Comparison of ENCODE assay signal across 8 cellular contexts in the genomic region with DNA sequence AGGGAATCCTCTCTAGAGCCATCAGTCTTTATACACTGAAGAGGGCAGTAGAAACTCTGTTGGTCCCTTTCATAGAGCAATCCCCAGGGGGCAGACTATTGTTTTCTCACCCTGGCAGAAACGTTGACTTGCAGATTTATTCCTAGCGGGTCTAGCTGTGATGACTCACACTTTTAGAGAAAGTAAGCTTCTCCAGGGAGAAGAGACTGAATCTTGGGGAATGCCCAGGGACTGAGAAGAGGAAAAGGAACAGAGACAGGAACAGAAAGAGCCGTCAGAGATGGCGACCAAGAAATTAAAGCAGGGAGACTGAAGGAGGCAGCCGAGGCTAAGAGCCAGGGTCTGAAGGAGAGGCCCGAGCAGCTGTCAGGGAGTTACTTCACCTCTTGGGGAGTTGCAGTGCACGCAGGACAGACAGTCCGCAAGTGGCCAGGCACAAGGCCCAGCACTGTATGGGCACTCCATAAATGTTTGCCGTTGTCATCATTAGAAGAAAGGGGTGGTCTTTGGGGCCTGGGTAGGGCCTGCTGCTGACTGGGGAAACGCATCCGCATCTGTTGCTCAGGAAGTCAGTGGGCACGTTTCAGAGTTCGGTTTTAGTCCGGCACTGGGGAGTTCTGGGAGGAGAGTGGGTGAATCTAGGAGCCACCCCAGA. TPM values are rescaled to one million over a fixed set of nuclear protein-coding genes. Genes with fewer than 3 reads are reported as not detected.
DNase-seq lines count a peak whose midpoint lies in the region; ATAC-seq and TF ChIP-seq lines count a peak whose summit lies in the region.

No MANE protein-coding gene starts in this region.

- intact Hi-C loops in Caco-2 (cut with micrococcal nuclease; ENCODE audit: unreplicated experiment), result loop anchor here (1.0 kb wide), 2 partner anchors 13 to 142 kb away; no protein-coding TSS in a partner anchor

- 0 out of 2 replicates have a peak, but pooled peaks cover 5% of the 10 kb centered on the region for H3F3A ChIP-seq in SU-DHL-6 (ENCODE audit: insufficient read depth)

- ATAC-seq in GM19372 (IDR thresholded peaks at IDR 0.05; ENCODE audit: low read depth, unreplicated experiment), result peak; percentile 67
- ATAC-seq in HG02588 (IDR thresholded peaks at IDR 0.05; ENCODE audit: unreplicated experiment), result no peak

- H4K20me1 ChIP-seq in KMS-11 (ENCODE audit: insufficient read depth) (no peaks in the 10 kb centered on the region), SU-DHL-6 (ENCODE audit: low read depth, low read length) (no peaks in the 10 kb centered on the region)

- BruUV-seq in Caco-2 (replicated peaks; lab: Mats Ljungman, UMichigan), result no TSS peak

- TF ChIP-seq CTCF in Caco-2 (IDR thresholded peaks at IDR 0.05; ENCODE audit: insufficient read depth in 1 of 2, low read depth in 1 of 2, low read length in 1 of 2, severe bottlenecking in 1 of 2, unreplicated experiment in 1 of 2) (peak; percentile 61 to 87), KMS-11 (conservative IDR thresholded peaks at IDR 0.05; ENCODE audit: low read depth, low read length) (peak; percentile 56), SU-DHL-6 (IDR thresholded peaks at IDR 0.05; ENCODE audit: insufficient read depth, low read length, poor library complexity, severe bottlenecking) (peak; percentile 46)

- H3K27ac Mint-ChIP-seq in Caco-2 (ENCODE audit: unreplicated experiment) (peak overlapping the region; percentile 88), immature natural killer cell (peak overlapping the region; percentile 78 to 97 (median 95))

- POLR2A ChIA-PET in Caco-2 (lab: Charles Lee), result interaction anchor here (0.5 to 1.6 kb wide), 7 partner anchors 11 to 211 kb away, joined by 3 to 8 read pairs (median 5); partner anchors contain the start of genes GAPDH, LTBR and VAMP1

- H3K9me3 ChIP-seq in Caco-2 (no peaks in the 10 kb centered on the region), SU-DHL-6 (ENCODE audit: insufficient read depth, low read length) (no peaks in the 10 kb centered on the region)

- H3K4me1 ChIP-seq in Caco-2, result peaks cover 20% of the 10 kb centered on the region
- H3K4me1 ChIP-seq in KMS-11 (ENCODE audit: low read depth, poor library complexity, severe bottlenecking), result peaks cover 12% of the 10 kb centered on the region

- peaks cover 4% of the 10 kb centered on the region for H3K36me3 ChIP-seq in Caco-2 (ENCODE audit: control insufficient read depth, insufficient read depth, low read length)
- H3K36me3 ChIP-seq in KMS-11 (ENCODE audit: insufficient read depth), result no peaks in the 10 kb centered on the region
- no peaks in the 10 kb centered on the region for H3K36me3 ChIP-seq in SU-DHL-6 (ENCODE audit: low read length)

- CTCF ChIA-PET in Caco-2 (lab: Charles Lee), result interaction anchor here (0.8 to 1.7 kb wide), 16 partner anchors 11 to 147 kb away, joined by 3 to 17 read pairs (median 4); partner anchors contain the start of genes TNFRSF1A and VAMP1

- DNase-seq in Caco-2, result peak; percentile 70 to 80
- DNase-seq in central memory CD4-positive, alpha-beta T cell, result peak; percentile 44
- DNase-seq in immature natural killer cell, result peak; percentile 59 to 67 (median 63)
- DNase-seq in smooth muscle cell of the brain vasculature (ENCODE audit: low read depth, low spot score), result peak; percentile 94

- H3K4me3 ChIP-seq in Caco-2 (ENCODE audit: low read depth, low read length), result no peak overlapping the region
- H3K4me3 ChIP-seq in KMS-11 (IDR thresholded peaks at IDR 0.05; ENCODE audit: insufficient read depth, low read depth, low read length), result no peak overlapping the region
- H3K4me3 ChIP-seq in SU-DHL-6 (ENCODE audit: insufficient read depth, low read length, poor library complexity, severe bottlenecking), result no peak overlapping the region

- H3K36me3 Mint-ChIP-seq in Caco-2 (ENCODE audit: insufficient read depth, unreplicated experiment) (peaks cover 72% of the 10 kb centered on the region), immature natural killer cell (peaks cover 0 to 6% (median 4%) of the 10 kb centered on the region in 3 donors)

- H3K9ac ChIP-seq in KMS-11, result peak overlapping the region; percentile 16; the same call in 1 of the 2 replicates
- no peak overlapping the region for H3K9ac ChIP-seq in SU-DHL-6 (ENCODE audit: low read length)

- no peaks in the 10 kb centered on the region for H3K27me3 ChIP-seq in Caco-2 (replicated peaks; ENCODE audit: control insufficient read depth, insufficient read depth, low read length)
- H3K27me3 ChIP-seq in KMS-11 (ENCODE audit: insufficient read depth, low read depth), result no peaks in the 10 kb centered on the region; the same call in 1 of the 2 replicates
- no peaks in the 10 kb centered on the region for H3K27me3 ChIP-seq in SU-DHL-6 (ENCODE audit: low read length)

- H2AFZ ChIP-seq in KMS-11 (ENCODE audit: low read depth) (peak overlapping the region; percentile 43; the same call in 1 of the 2 replicates), SU-DHL-6 (ENCODE audit: low read depth, low read length, severe bottlenecking) (peak overlapping the region; percentile 47)

- H3K27ac ChIP-seq in KMS-11 (peak overlapping the region; percentile 42; the same call in 1 of the 2 replicates), SU-DHL-6 (ENCODE audit: low read depth, low read length) (no peak overlapping the region)

- H3K79me2 ChIP-seq in KMS-11 (ENCODE audit: insufficient read depth, low read depth), result no peaks in the 10 kb centered on the region
- H3K79me2 ChIP-seq in SU-DHL-6 (ENCODE audit: insufficient read depth, low read length), result no peaks in the 10 kb centered on the region

- H3K9me2 ChIP-seq in SU-DHL-6 (replicated peaks; ENCODE audit: insufficient read depth, low read length), result no peaks in the 10 kb centered on the region

- H3K4me2 ChIP-seq in KMS-11 (peak overlapping the region; percentile 46), SU-DHL-6 (ENCODE audit: low read depth, low read length, poor library complexity, severe bottlenecking) (no peak overlapping the region)

- H3K27me3 Mint-ChIP-seq in Caco-2 (ENCODE audit: insufficient read depth, unreplicated experiment) (no peaks in the 10 kb centered on the region), immature natural killer cell (ENCODE audit: low read depth in 3 of 3) (peaks cover 0 to 4% (median 0%) of the 10 kb centered on the region in 3 donors)

- H3K9me3 Mint-ChIP-seq in Caco-2 (ENCODE audit: unreplicated experiment), result no peaks in the 10 kb centered on the region
- no peaks in the 10 kb centered on the region for H3K9me3 Mint-ChIP-seq in immature natural killer cell

- H3K4me1 Mint-ChIP-seq in Caco-2 (ENCODE audit: low read depth, unreplicated experiment), result peaks cover 19% of the 10 kb centered on the region
- H3K4me1 Mint-ChIP-seq in immature natural killer cell, result peaks cover 69 to 74% of the 10 kb centered on the region in 2 donors

- H3K4me3 Mint-ChIP-seq in Caco-2 (ENCODE audit: unreplicated experiment) (no peak overlapping the region), immature natural killer cell (peak overlapping the region; percentile 79 to 91 (median 82))

RNA-seq across cellular contexts. Expression of gene PLEKHG6, which starts 13.0 kb away (rescaled TPM):
- total RNA-seq in Caco-2 (2022), result 109 and 123 TPM in 2 replicates
- polyA plus RNA-seq in immature natural killer cell, result under 1 TPM in 2 of 3 donors, not detected in 1; 0.19 to 0.61 TPM

RNA-seq across cellular contexts. Expression of gene TNFRSF1A, which starts 18.4 kb away (rescaled TPM):
- total RNA-seq in Caco-2 (2022), result 79.0 and 79.4 TPM in 2 replicates
- 10 to 100 TPM; 37.7 to 89.0 (median 67.0) TPM for polyA plus RNA-seq in immature natural killer cell

RNA-seq across cellular contexts. Expression of gene SCNN1A, which starts 51.9 kb away (rescaled TPM):
- 52.6 and 53.5 TPM in 2 replicates for total RNA-seq in Caco-2 (2022)
- polyA plus RNA-seq in immature natural killer cell, result under 1 TPM in 2 of 3 donors, not detected in 1; 0.10 to 0.64 TPM

Comparison
In these comparisons a context has a peak if more than half of its experiments do, and no peak if none do; other contexts are left out.
1. DNase-seq: peak in every context shown above with its lines; median percentile 94 in smooth muscle cell of the brain vasculature; 75 in Caco-2; 63 in immature natural killer cell; 44 in central memory CD4-positive, alpha-beta T cell.